11 cellular contexts compared by ENCODE assay signal in the genomic region with DNA sequence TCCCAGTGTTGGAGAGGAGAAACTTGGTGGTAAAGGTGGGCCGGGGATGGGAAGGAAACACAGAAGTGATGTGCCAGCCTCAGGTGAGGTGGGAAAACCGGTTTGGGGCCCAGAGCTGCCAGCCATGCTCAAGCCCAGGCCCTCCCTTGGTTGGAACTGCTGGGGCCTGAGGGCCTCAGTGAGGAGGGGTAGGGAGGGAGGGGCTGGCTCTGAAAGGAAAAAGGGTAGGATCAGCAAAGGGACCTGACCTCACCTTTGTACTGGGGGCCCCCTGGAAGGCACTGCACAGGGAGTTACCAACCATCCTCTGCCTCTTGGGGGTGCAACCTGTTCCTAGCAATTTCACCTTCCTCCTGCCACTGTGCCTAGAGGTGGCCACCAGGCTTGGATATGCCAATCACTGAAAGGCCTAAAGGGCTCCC. TPM values are rescaled to one million over a fixed set of nuclear protein-coding genes. Genes with fewer than 3 reads are reported as not detected.
DNase-seq lines count a peak whose midpoint lies in the region; ATAC-seq and TF ChIP-seq lines count a peak whose summit lies in the region.
"Had no signal": no experiment of that assay in that cellular context is flagged by ENCODE, and none has a peak within 500 bp of the region (broad histone marks: within the 10 kb centered on the region; RNA-seq: fewer than 3 reads in every experiment).

No MANE protein-coding gene starts in this region.

- H3K4me3 ChIP-seq in right cardiac atrium (ENCODE audit: low read length): no peak overlapping the region
- H3K4me3 ChIP-seq in left ventricle myocardium inferior: no peak overlapping the region
- H3K4me3 ChIP-seq in vagina: no peak overlapping the region
- H3K4me3 ChIP-seq: smooth muscle cell had no signal

- CTCF ChIA-PET in T-cell (lab: Charles Lee): no interaction called here

- TF ChIP-seq CTCF in left ventricle myocardium inferior (IDR thresholded peaks at IDR 0.05; ENCODE audit: borderline replicate concordance): no peak
- no peak for TF ChIP-seq CTCF in vagina (IDR thresholded peaks at IDR 0.05)

- H3K4me1 Mint-ChIP-seq in T-cell: peaks cover 42 to 57% (median 45%) of the 10 kb centered on the region in 3 donors

- peak overlapping the region; percentile 32 to 70 for H3K27ac Mint-ChIP-seq in T-cell
- H3K27ac Mint-ChIP-seq: activated T-cell treated with anti-CD3 and anti-CD28 coated beads, Interleukin-2, amount 50 U/mL, for 72 hours had no signal

- H3K27me3 ChIP-seq in right cardiac atrium (ENCODE audit: control insufficient read depth, insufficient read depth): no peaks in the 10 kb centered on the region
- H3K27me3 ChIP-seq in left ventricle myocardium inferior (ENCODE audit: low read depth): no peaks in the 10 kb centered on the region
- no peaks in the 10 kb centered on the region for H3K27me3 ChIP-seq in vagina

- H3K36me3 Mint-ChIP-seq in T-cell: peaks cover 4% of the 10 kb centered on the region

- H3K4me3 Mint-ChIP-seq in T-cell: no peak overlapping the region

- peaks cover 4 to 7% of the 10 kb centered on the region in 2 donors for H3K27me3 Mint-ChIP-seq in T-cell

- intact Hi-C loops in right cardiac atrium (cut with DNase I): no loop called here
- intact Hi-C loops in left ventricle myocardium inferior (cut with micrococcal nuclease): no loop called here
- intact Hi-C loops in vagina (cut with DNase I): no loop called here

- H3K36me3 ChIP-seq in left ventricle myocardium inferior (peaks cover 6% of the 10 kb centered on the region), vagina (peaks cover 0 to 6% of the 10 kb centered on the region in 2 donors)

- ATAC-seq in right cardiac atrium: no peak
- ATAC-seq in T-cell (replicated peaks in 1 of 4): no peak
- ATAC-seq: activated T-cell treated with anti-CD3 and anti-CD28 coated beads, Interleukin-2, amount 50 U/mL, for 72 hours had no signal

- H3K27ac ChIP-seq in right cardiac atrium (ENCODE audit: low read length): no peak overlapping the region
- H3K27ac ChIP-seq in left ventricle myocardium inferior (replicated peaks): no peak overlapping the region
- H3K27ac ChIP-seq in vagina: peak overlapping the region; percentile 80

- DNase-seq in right cardiac atrium (peak in 2 of 3 donors; percentile 8 to 18), left ventricle myocardium inferior (no peak), T-cell (no peak), left kidney (ENCODE audit: low read depth, low spot score) (peak; percentile 52), vagina (ENCODE audit: extremely low spot score in 2 of 2) (peak in 1 of 2 donors; percentile 82), NCI-H2081 treated with DMSO at 0.1 percent for 48 hours (lab: John Stamatoyannopoulos, UW) (no peak), medulla oblongata (ENCODE audit: extremely low spot score) (no peak), NCI-H524 (lab: John Stamatoyannopoulos, UW) (no peak)
- DNase-seq: activated T-cell treated with anti-CD3 and anti-CD28 coated beads, Interleukin-2, amount 50 U/mL, for 72 hours; KG1 had no signal

- TF ChIP-seq POLR2A in vagina (IDR thresholded peaks at IDR 0.05): no peak

- H3K9me3 ChIP-seq in right cardiac atrium (ENCODE audit: control insufficient read depth, low read length) (no peaks in the 10 kb centered on the region), left ventricle myocardium inferior (replicated peaks) (no peaks in the 10 kb centered on the region), vagina (no peaks in the 10 kb centered on the region)

- POLR2A ChIA-PET in T-cell (lab: Charles Lee): no interaction called here

- H3K9me3 Mint-ChIP-seq in T-cell: no peaks in the 10 kb centered on the region
- H3K9me3 Mint-ChIP-seq: activated T-cell treated with anti-CD3 and anti-CD28 coated beads, Interleukin-2, amount 50 U/mL, for 72 hours had no signal

- H3K4me1 ChIP-seq in right cardiac atrium (ENCODE audit: control insufficient read depth, insufficient read depth, low read length): peaks cover 11% of the 10 kb centered on the region
- peaks cover 57% of the 10 kb centered on the region for H3K4me1 ChIP-seq in left ventricle myocardium inferior
- peaks cover 69% of the 10 kb centered on the region for H3K4me1 ChIP-seq in vagina

- 69% methylated on average over 2 of the region's 2 CpGs for WGBS in right cardiac atrium

RNA-seq across cellular contexts. Expression of a gene that starts 1.8 kb away (rescaled TPM):
- total RNA-seq in right cardiac atrium (under 1 TPM in 1 of 4 donors, not detected in 3; 0.50 TPM), left ventricle myocardium inferior (0.33 TPM), T-cell (under 1 TPM in 1 of 5 donors, not detected in 4; 0.16 TPM), vagina (not detected)
- 0.07 TPM for polyA plus RNA-seq in right cardiac atrium

RNA-seq across cellular contexts. Expression of a gene that starts 3.5 kb away (rescaled TPM):
- total RNA-seq in right cardiac atrium: 10 to 100 TPM; 63.9 to 92.7 (median 72.1) TPM
- polyA plus RNA-seq in right cardiac atrium: 67.4 TPM
- 70.7 TPM for total RNA-seq in left ventricle myocardium inferior
- 10 to 100 TPM; 37.0 to 79.0 (median 60.8) TPM for total RNA-seq in T-cell
- total RNA-seq in vagina: 62.9 TPM

RNA-seq across cellular contexts. Expression of a gene that starts 13.0 kb away (rescaled TPM):
- total RNA-seq in right cardiac atrium (10 to 100 TPM in 3 of 4 donors, 1 to 10 TPM in 1; 10.0 to 12.2 (median 11.4) TPM), left ventricle myocardium inferior (8.1 TPM), T-cell (100 to 1,000 TPM; 216 to 409 (median 401) TPM), vagina (26.5 TPM)
- 7.9 TPM for polyA plus RNA-seq in right cardiac atrium

RNA-seq across cellular contexts. Expression of a gene that starts 15.5 kb away (rescaled TPM):
- 10 to 100 TPM; 11.7 to 13.7 (median 12.1) TPM for total RNA-seq in right cardiac atrium
- polyA plus RNA-seq in right cardiac atrium: 12.6 TPM
- 10.2 TPM for total RNA-seq in left ventricle myocardium inferior
- total RNA-seq in T-cell: 10 to 100 TPM; 16.2 to 28.7 (median 22.6) TPM
- 16.0 TPM for total RNA-seq in vagina

RNA-seq across cellular contexts. Expression of a gene that starts 37.3 kb away (rescaled TPM):
- total RNA-seq in right cardiac atrium (10 to 100 TPM; 12.3 to 17.2 (median 13.5) TPM), left ventricle myocardium inferior (11.3 TPM), T-cell (10 to 100 TPM; 11.5 to 17.3 (median 14.4) TPM), vagina (6.1 TPM)
- 12.5 TPM for polyA plus RNA-seq in right cardiac atrium

Comparison
In these comparisons a context has a peak if more than half of its experiments do, and no peak if none do; other contexts are left out.
1. DNase-seq: peak in right cardiac atrium (2 of 3) and left kidney (single experiment); none in left ventricle myocardium inferior (single experiment), T-cell (0 of 34), NCI-H2081 treated with DMSO at 0.1 percent for 48 hours (single experiment), medulla oblongata (single experiment) and NCI-H524 (0 of 2).